In the genomic region with DNA sequence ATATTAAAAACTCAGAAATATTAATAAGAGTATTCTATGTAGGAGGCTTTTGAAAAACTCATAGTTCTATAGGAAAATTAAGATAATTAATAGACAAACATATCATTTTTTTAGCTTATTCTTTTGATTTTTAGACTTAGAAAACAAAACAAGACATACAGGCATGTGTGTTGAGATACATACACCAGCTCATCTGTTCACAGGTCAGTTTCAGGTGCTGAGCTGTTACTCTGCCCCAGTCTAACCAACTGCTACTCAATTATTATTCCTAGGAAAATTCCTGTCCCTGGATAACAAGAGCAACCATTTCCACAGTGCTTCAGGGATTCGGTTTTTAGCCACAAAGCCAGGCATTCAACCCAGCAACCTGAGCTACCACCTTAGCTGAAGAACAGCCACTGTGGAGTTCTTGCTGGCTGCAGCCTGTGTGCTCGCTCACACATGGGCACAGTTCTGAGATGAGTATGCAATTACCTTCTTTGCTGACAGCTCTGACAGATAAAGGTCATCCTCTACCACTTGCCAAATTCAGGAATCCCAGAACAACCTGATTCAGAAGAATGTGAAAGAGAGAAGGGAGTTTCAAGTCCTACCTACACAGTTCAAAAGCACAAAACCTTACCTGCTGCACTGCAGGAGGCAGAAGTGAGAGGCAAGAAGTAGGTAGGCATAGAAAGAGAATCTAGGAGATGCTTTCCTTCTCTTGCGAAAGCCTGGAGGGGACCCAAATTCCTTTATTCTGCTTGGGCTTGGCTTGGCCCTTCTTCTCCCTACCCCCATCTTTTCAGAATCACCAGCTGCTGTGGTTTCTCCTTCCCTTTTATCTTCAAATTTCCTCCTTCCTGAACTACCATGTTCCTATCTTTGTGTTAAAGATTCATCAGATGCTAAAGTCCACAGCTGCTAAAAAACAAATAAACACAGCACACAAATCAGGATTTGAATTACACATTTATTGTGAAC, we compare ENCODE assay signal across 8 cellular contexts.
DNase-seq lines count a peak whose midpoint lies in the region; ATAC-seq, FAIRE-seq and TF ChIP-seq lines count a peak whose summit lies in the region.
"Had no signal": no experiment of that assay in that cellular context is flagged by ENCODE, and none has a peak within 500 bp of the region (broad histone marks: within the 10 kb centered on the region; RNA-seq: fewer than 3 reads in every experiment).

No MANE protein-coding gene starts in this region.

- TF ChIP-seq POLR2A in GM12878 (IDR thresholded peaks at IDR 0.05; ENCODE audit: low read depth, low read length) (no peak), gastroesophageal sphincter (IDR thresholded peaks at IDR 0.05) (no peak)

- no peak for FAIRE-seq in GM12878 (lab: Jason Lieb, UNC)
- no peak for FAIRE-seq in pancreas (lab: Jason Lieb, UNC)

- POLR2A ChIA-PET in GM12878 (lab: Charles Lee), result interaction anchor here (0.6 to 1.0 kb wide), 3 partner anchors 35 to 78 kb away, joined by 3 to 4 read pairs (median 4); no protein-coding TSS in a partner anchor

- no peaks in the 10 kb centered on the region for H4K20me1 ChIP-seq in GM12878 (ENCODE audit: control insufficient read depth, insufficient read depth)

- in situ Hi-C loops in GM12878 (cut with MboI), result no loop called here

- peaks cover 6% of the 10 kb centered on the region for H3K9me3 Mint-ChIP-seq in endodermal cell

- no peaks in the 10 kb centered on the region for H3K36me3 ChIP-seq in GM12878 (ENCODE audit: control insufficient read depth in 2 of 2, insufficient read depth in 2 of 2, low read length in 1 of 2)
- no peaks in the 10 kb centered on the region for H3K36me3 ChIP-seq in pancreas
- no peaks in the 10 kb centered on the region for H3K36me3 ChIP-seq in gastroesophageal sphincter
- no peaks in the 10 kb centered on the region for H3K36me3 ChIP-seq in endodermal cell (ENCODE audit: control insufficient read depth, insufficient read depth, low read length)

- H3K4me1 ChIP-seq in GM12878 (ENCODE audit: control insufficient read depth, insufficient read depth, low read length) (peaks cover 8% of the 10 kb centered on the region), pancreas (peaks cover 4 to 32% (median 24%) of the 10 kb centered on the region in 3 donors), gastroesophageal sphincter (peaks cover 0 to 33% (median 5%) of the 10 kb centered on the region in 3 donors), endodermal cell (ENCODE audit: control insufficient read depth, insufficient read depth, low read length) (peaks cover 3% of the 10 kb centered on the region)

- RAD21 ChIA-PET in GM12878 (lab: Charles Lee; ENCODE audit: unreplicated experiment), result interaction anchor here (0.6 to 1.7 kb wide), 5 partner anchors 18 to 578 kb away, joined by 3 to 5 read pairs (median 3); no protein-coding TSS in a partner anchor

- H3K9ac ChIP-seq in GM12878 (ENCODE audit: control insufficient read depth, insufficient read depth, low read length) (no peak overlapping the region), endodermal cell (ENCODE audit: extremely low read depth, low read length, poor library complexity, severe bottlenecking) (no peak overlapping the region)

- peaks cover 20% of the 10 kb centered on the region for H3K4me1 Mint-ChIP-seq in endodermal cell

- DNase-seq in MV-4-11 (lab: John Stamatoyannopoulos, UW) (peak; percentile 14), GM12878 (ENCODE audit: low read depth, low spot score) (peak; percentile 19), pancreas (no peak), endodermal cell (no peak), NOMO-1 (lab: John Stamatoyannopoulos, UW; ENCODE audit: unreplicated experiment in 2 of 2) (no peak)
- DNase-seq: testis had no signal

- H3K36me3 Mint-ChIP-seq in endodermal cell (ENCODE audit: low read depth), result no peaks in the 10 kb centered on the region

- no peaks in the 10 kb centered on the region for H3K79me2 ChIP-seq in GM12878 (ENCODE audit: control insufficient read depth, insufficient read depth, low read length)

- no peak for TF ChIP-seq EP300 in GM12878 (IDR thresholded peaks at IDR 0.05; ENCODE audit: borderline replicate concordance in 1 of 2, control insufficient read depth in 1 of 2, low read depth in 2 of 2, low read length in 2 of 2)
- TF ChIP-seq EP300 in gastroesophageal sphincter (IDR thresholded peaks at IDR 0.05), result no peak

- no TSS peak for BruUV-seq in GM12878 (replicated peaks; lab: Mats Ljungman, UMichigan)

- SMC1A ChIA-PET in GM12878 (lab: Charles Lee; ENCODE audit: uncharacterized antibody, unreplicated experiment), result interaction anchor here (0.9 to 1.0 kb wide), 3 partner anchors 18 to 83 kb away, joined by 3 to 5 read pairs (median 3); no protein-coding TSS in a partner anchor

- TF ChIP-seq CTCF in GM12878 (IDR thresholded peaks at IDR 0.05 in 2 of 3, conservative IDR thresholded peaks at IDR 0.05 in 1 of 3; ENCODE audit: control insufficient read depth in 2 of 3, extremely low read depth in 1 of 3, insufficient read depth in 1 of 3, low read depth in 3 of 3, low read length in 3 of 3), result no peak
- TF ChIP-seq CTCF in pancreas (IDR thresholded peaks at IDR 0.05), result no peak
- TF ChIP-seq CTCF in gastroesophageal sphincter (IDR thresholded peaks at IDR 0.05), result no peak
- TF ChIP-seq CTCF in endodermal cell (conservative IDR thresholded peaks at IDR 0.05), result no peak

- CTCF ChIA-PET in GM12878 (lab: Yijun Ruan, JAX), result interaction anchor here (0.5 to 2.2 kb wide), 9 partner anchors 8 to 562 kb away, joined by 3 to 7 read pairs (median 4); no protein-coding TSS in a partner anchor

- intact Hi-C loops in GM12878 (cut with micrococcal nuclease; ENCODE audit: unreplicated experiment) (no loop called here), pancreas (cut with DNase I) (no loop called here)

- no peak for TF ChIP-seq RAD21 in GM12878 (IDR thresholded peaks at IDR 0.05; ENCODE audit: insufficient read depth, low read depth, low read length)

- peak overlapping the region; percentile 2; the same call in 1 of the 2 replicates for H3K4me2 ChIP-seq in GM12878 (ENCODE audit: control insufficient read depth, insufficient read depth)

- H3K4me3 Mint-ChIP-seq in endodermal cell, result no peak overlapping the region

- WGBS in GM12878 (ENCODE audit: insufficient coverage, insufficient replicate concordance, low lambda C conversion rate, missing lambda C conversion rate), result 45% methylated on average over 3 of the region's 3 CpGs
- WGBS in pancreas, 2 donors, result 37 to 50% methylated on average over 3 of the region's 3 CpGs
- 81 to 86% methylated on average over 1 to 3 of the region's 3 CpGs for WGBS in gastroesophageal sphincter (ENCODE audit: low coverage in 1 of 2), 2 donors
- 80 to 85% methylated on average over 2 to 3 of the region's 3 CpGs for WGBS in endodermal cell (ENCODE audit: insufficient coverage in 1 of 2, insufficient read length in 1 of 2), 2 experiments

- H3K4me3 ChIP-seq in GM12878 (no peak overlapping the region), pancreas (no peak overlapping the region), gastroesophageal sphincter (no peak overlapping the region), endodermal cell (ENCODE audit: low read length) (no peak overlapping the region)
- H3K4me3 ChIP-seq: testis had no signal

- peak; percentile 44 for ATAC-seq in GM18907 (IDR thresholded peaks at IDR 0.05; ENCODE audit: unreplicated experiment)
- ATAC-seq in GM12878, result peak; percentile 87
- peak; percentile 29 to 56 (median 47) for ATAC-seq in pancreas
- ATAC-seq in gastroesophageal sphincter, result no peak

- no peaks in the 10 kb centered on the region for H3K27me3 ChIP-seq in GM12878 (replicated peaks in 1 of 2; ENCODE audit: control insufficient read depth in 2 of 2, insufficient read depth in 2 of 2, low read length in 1 of 2)
- H3K27me3 ChIP-seq in pancreas, result no peaks in the 10 kb centered on the region
- no peaks in the 10 kb centered on the region for H3K27me3 ChIP-seq in gastroesophageal sphincter
- H3K27me3 ChIP-seq in endodermal cell (ENCODE audit: control insufficient read depth, insufficient read depth, low read length, poor library complexity, severe bottlenecking), result no peaks in the 10 kb centered on the region
- H3K27me3 ChIP-seq: testis had no signal

- H2AFZ ChIP-seq in GM12878 (ENCODE audit: control insufficient read depth, low read depth, low read length), result no peak overlapping the region

- no peaks in the 10 kb centered on the region for H3K27me3 Mint-ChIP-seq in endodermal cell (ENCODE audit: insufficient read depth)

- no peak overlapping the region for H3K27ac Mint-ChIP-seq in endodermal cell

- H3K9me3 ChIP-seq in GM12878 (replicated peaks; ENCODE audit: control insufficient read depth, insufficient read depth, low read length) (no peaks in the 10 kb centered on the region), pancreas (no peaks in the 10 kb centered on the region), gastroesophageal sphincter (peaks cover 0 to 9% (median 0%) of the 10 kb centered on the region in 3 donors), endodermal cell (ENCODE audit: control insufficient read depth, low read length) (peaks cover 6% of the 10 kb centered on the region)
- H3K9me3 ChIP-seq: testis had no signal

- H3K27ac ChIP-seq in GM12878 (ENCODE audit: control insufficient read depth, insufficient read depth), result no peak overlapping the region
- no peak overlapping the region for H3K27ac ChIP-seq in pancreas
- H3K27ac ChIP-seq in gastroesophageal sphincter, result no peak overlapping the region
- H3K27ac ChIP-seq in endodermal cell (ENCODE audit: low read depth, low read length), result no peak overlapping the region
- H3K27ac ChIP-seq: testis had no signal

TF ChIP-seq in GM12878, 131 proteins besides CTCF, POLR2A, EP300 and RAD21 (continues in another document):
- TF ChIP-seq PAX8 (IDR thresholded peaks at IDR 0.05), result no peak
- TF ChIP-seq, protein P1, sequence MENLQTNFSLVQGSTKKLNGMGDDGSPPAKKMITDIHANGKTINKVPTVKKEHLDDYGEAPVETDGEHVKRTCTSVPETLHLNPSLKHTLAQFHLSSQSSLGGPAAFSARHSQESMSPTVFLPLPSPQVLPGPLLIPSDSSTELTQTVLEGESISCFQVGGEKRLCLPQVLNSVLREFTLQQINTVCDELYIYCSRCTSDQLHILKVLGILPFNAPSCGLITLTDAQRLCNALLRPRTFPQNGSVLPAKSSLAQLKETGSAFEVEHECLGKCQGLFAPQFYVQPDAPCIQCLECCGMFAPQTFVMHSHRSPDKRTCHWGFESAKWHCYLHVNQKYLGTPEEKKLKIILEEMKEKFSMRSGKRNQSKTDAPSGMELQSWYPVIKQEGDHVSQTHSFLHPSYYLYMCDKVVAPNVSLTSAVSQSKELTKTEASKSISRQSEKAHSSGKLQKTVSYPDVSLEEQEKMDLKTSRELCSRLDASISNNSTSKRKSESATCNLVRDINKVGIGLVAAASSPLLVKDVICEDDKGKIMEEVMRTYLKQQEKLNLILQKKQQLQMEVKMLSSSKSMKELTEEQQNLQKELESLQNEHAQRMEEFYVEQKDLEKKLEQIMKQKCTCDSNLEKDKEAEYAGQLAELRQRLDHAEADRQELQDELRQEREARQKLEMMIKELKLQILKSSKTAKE (IDR thresholded peaks at IDR 0.05; ENCODE audit: low read depth, poor library complexity, severe bottlenecking), result no peak
- TF ChIP-seq YBX1 (IDR thresholded peaks at IDR 0.05), result no peak

Comparison
In these comparisons a context has a peak if more than half of its experiments do, and no peak if none do; other contexts are left out.
1. DNase-seq: peak in MV-4-11 (single experiment) and GM12878 (single experiment); none in pancreas (0 of 6), endodermal cell (single experiment) and NOMO-1 (0 of 2).